28 cellular contexts compared by ENCODE assay signal in the genomic region with DNA sequence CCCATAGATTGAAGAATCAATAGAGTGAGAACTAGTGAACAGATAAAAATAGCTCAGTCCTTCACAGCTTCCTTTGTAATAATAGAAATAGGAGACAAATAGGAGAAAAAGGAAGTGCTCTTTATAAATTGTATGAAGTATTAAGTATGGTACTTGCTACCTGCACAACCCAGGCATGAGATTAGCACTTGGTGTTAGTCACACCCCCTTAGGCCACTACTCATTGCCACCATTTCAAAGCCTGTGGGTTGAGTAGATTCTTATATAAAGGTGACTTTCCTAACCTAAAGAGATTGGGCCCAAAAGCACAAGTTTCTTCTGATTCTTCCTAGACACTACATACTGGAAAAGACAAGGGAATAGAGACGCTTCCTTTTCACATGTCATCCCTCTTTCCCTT. TPM values are rescaled to one million over a fixed set of nuclear protein-coding genes. Genes with fewer than 3 reads are reported as not detected.
A peak's percentile ranks its signal among the peaks of the same experiment; 100 is the strongest.
DNase-seq lines count a peak whose midpoint lies in the region; ATAC-seq and TF ChIP-seq lines count a peak whose summit lies in the region.
"Had no signal": no experiment of that assay in that cellular context is flagged by ENCODE, and none has a peak within 500 bp of the region (broad histone marks: within the 10 kb centered on the region; RNA-seq: fewer than 3 reads in every experiment).

No MANE protein-coding gene starts in this region.

- WGBS in SK-N-SH (ENCODE audit: low lambda C conversion rate) = 100% methylated on average over 1 of the region's 1 CpG

- peaks cover 3% of the 10 kb centered on the region for H3K36me3 Mint-ChIP-seq in dendritic cell treated with granulocyte-macrophage colony-stimulating factor and Interleukin-4, amounts not matched to agents 40 ng/mL and 50 ng/mL, for 4 days (ENCODE audit: low read depth)

- peaks cover 25% of the 10 kb centered on the region for H3F3A ChIP-seq in SK-N-SH (replicated peaks; ENCODE audit: insufficient read depth)

- TF ChIP-seq RAD21 in SK-N-SH (IDR thresholded peaks at IDR 0.05; ENCODE audit: low read length) = no peak

- H3K36me3 ChIP-seq in SK-N-SH (replicated peaks in 1 of 2; ENCODE audit: control insufficient read depth in 1 of 2, insufficient read depth in 2 of 2, low read length in 1 of 2) = peaks cover 6 to 25% of the 10 kb centered on the region in 2 experiments
- peaks cover 4% of the 10 kb centered on the region for H3K36me3 ChIP-seq in lower lobe of right lung
- H3K36me3 ChIP-seq in thoracic aorta = no peaks in the 10 kb centered on the region

- H3K9me2 ChIP-seq in SK-N-SH = no peaks in the 10 kb centered on the region

- H3K79me2 ChIP-seq in SK-N-SH (ENCODE audit: insufficient read depth) = peaks cover 39% of the 10 kb centered on the region

- H3K4me3 ChIP-seq in SK-N-SH (ENCODE audit: low read depth in 2 of 2, low read length in 1 of 2) (no peak overlapping the region), lower lobe of right lung (no peak overlapping the region), thoracic aorta (no peak overlapping the region)

- H3K4me2 ChIP-seq in SK-N-SH = no peak overlapping the region

- H3K4me3 Mint-ChIP-seq in dendritic cell treated with granulocyte-macrophage colony-stimulating factor and Interleukin-4, amounts not matched to agents 40 ng/mL and 50 ng/mL, for 4 days = no peak overlapping the region
- H3K4me3 Mint-ChIP-seq: activated naive CD8-positive, alpha-beta T cell; CD4-positive, alpha-beta T cell; HFFc6; naive B cell; T-helper 17 cell had no signal

- ATAC-seq in SK-N-SH treated with all-trans-retinoic acid at 6 μM for 48 hours (no peak), lower lobe of right lung (no peak), thoracic aorta (ENCODE audit: insufficient number of reproducible peaks, low FRiP score, low read depth) (no peak), GM19395 (IDR thresholded peaks at IDR 0.05; ENCODE audit: unreplicated experiment) (no peak)
- ATAC-seq: HepG2, T-helper 17 cell had no signal

- H3K27ac Mint-ChIP-seq in dendritic cell treated with granulocyte-macrophage colony-stimulating factor and Interleukin-4, amounts not matched to agents 40 ng/mL and 50 ng/mL, for 4 days = peak overlapping the region; percentile 59
- H3K27ac Mint-ChIP-seq: activated naive CD8-positive, alpha-beta T cell; CD4-positive, alpha-beta T cell; T-helper 17 cell had no signal

- DNase-seq in SK-N-SH = no peak
- no peak for DNase-seq in lower lobe of right lung
- no peak for DNase-seq in thoracic aorta (ENCODE audit: low spot score)
- DNase-seq in stimulated activated CD4-positive, alpha-beta T cell treated with anti-CD3 and anti-CD28 coated beads, Interleukin-15, amount 100 ng/mL, for 24 hours = no peak
- no peak for DNase-seq in NCI-H1436 treated with DMSO at 0.1 percent for 48 hours (lab: John Stamatoyannopoulos, UW)
- DNase-seq: activated T-cell treated with anti-CD3 and anti-CD28 coated beads for 4 hours; anterior cingulate cortex; caudate nucleus; CD4-positive, alpha-beta T cell; GOT3; HFFc6; mesendoderm; MV-4-11; naive B cell; NCI-H146; NCI-H2107; NCI-H82; nucleus accumbens; RPMI8226; small intestine; stimulated activated CD4-positive, alpha-beta T cell treated with anti-CD3 and anti-CD28 coated beads, Interleukin-2, amount 100 ng/mL, for 24 hours; T-helper 17 cell had no signal

- TF ChIP-seq EP300 in SK-N-SH (IDR thresholded peaks at IDR 0.05; ENCODE audit: borderline replicate concordance in 1 of 2, low read depth in 1 of 2, low read length in 1 of 2) = no peak

- no peak overlapping the region for H3K9ac ChIP-seq in SK-N-SH

- peaks cover 17 to 49% of the 10 kb centered on the region in 2 experiments for H3K4me1 ChIP-seq in SK-N-SH (ENCODE audit: control insufficient read depth in 1 of 2, insufficient read depth in 2 of 2, low read depth in 1 of 2, low read length in 1 of 2)
- peaks cover 45% of the 10 kb centered on the region for H3K4me1 ChIP-seq in lower lobe of right lung
- H3K4me1 ChIP-seq in thoracic aorta (ENCODE audit: control insufficient read depth in 1 of 2, low read depth in 2 of 2) = peaks cover 27 to 41% of the 10 kb centered on the region in 2 donors

- intact Hi-C loops in dendritic cell treated with granulocyte-macrophage colony-stimulating factor and Interleukin-4, amounts not matched to agents 40 ng/mL and 50 ng/mL, for 4 days (cut with micrococcal nuclease) = no loop called here
- intact Hi-C loops in lower lobe of right lung (cut with DNase I) = no loop called here

- no peaks in the 10 kb centered on the region for H3K9me3 ChIP-seq in SK-N-SH
- no peaks in the 10 kb centered on the region for H3K9me3 ChIP-seq in lower lobe of right lung
- H3K9me3 ChIP-seq in thoracic aorta = no peaks in the 10 kb centered on the region

- no peaks in the 10 kb centered on the region for H4K20me1 ChIP-seq in SK-N-SH (ENCODE audit: insufficient read depth)

- H3K27ac ChIP-seq in SK-N-SH (ENCODE audit: low read depth in 2 of 2, low read length in 1 of 2) (peak overlapping the region; percentile 10 to 99; a peak in 3 of 4 replicates), lower lobe of right lung (peak overlapping the region; percentile 74), thoracic aorta (peak overlapping the region; percentile 64 to 78)
- H3K27ac ChIP-seq: 22Rv1 had no signal

- peaks cover 46% of the 10 kb centered on the region for H3K4me1 Mint-ChIP-seq in dendritic cell treated with granulocyte-macrophage colony-stimulating factor and Interleukin-4, amounts not matched to agents 40 ng/mL and 50 ng/mL, for 4 days (ENCODE audit: low read depth)
- H3K4me1 Mint-ChIP-seq: T-helper 17 cell had no signal

- no peaks in the 10 kb centered on the region for H3K9me3 Mint-ChIP-seq in dendritic cell treated with granulocyte-macrophage colony-stimulating factor and Interleukin-4, amounts not matched to agents 40 ng/mL and 50 ng/mL, for 4 days
- H3K9me3 Mint-ChIP-seq: CD4-positive, alpha-beta T cell; HFFc6; naive B cell had no signal

- H2AFZ ChIP-seq in SK-N-SH (ENCODE audit: low read depth) = no peak overlapping the region

- H3K27me3 ChIP-seq in SK-N-SH (ENCODE audit: insufficient read depth) (no peaks in the 10 kb centered on the region), lower lobe of right lung (ENCODE audit: low read depth) (no peaks in the 10 kb centered on the region), thoracic aorta (replicated peaks; ENCODE audit: insufficient read depth) (no peaks in the 10 kb centered on the region)

- H3K27me3 Mint-ChIP-seq in dendritic cell treated with granulocyte-macrophage colony-stimulating factor and Interleukin-4, amounts not matched to agents 40 ng/mL and 50 ng/mL, for 4 days = no peaks in the 10 kb centered on the region
- H3K27me3 Mint-ChIP-seq: activated naive CD8-positive, alpha-beta T cell; CD4-positive, alpha-beta T cell; naive B cell; T-helper 17 cell had no signal

- CTCF ChIA-PET in SK-N-SH (lab: Yijun Ruan, JAX) = no interaction called here

- POLR2A ChIA-PET in SK-N-SH (lab: Yijun Ruan, JAX) = no interaction called here

- TF ChIP-seq CTCF in SK-N-SH (IDR thresholded peaks at IDR 0.05) (no peak), lower lobe of right lung (IDR thresholded peaks at IDR 0.05) (no peak), thoracic aorta (IDR thresholded peaks at IDR 0.05) (no peak)

TF ChIP-seq in SK-N-SH, 30 proteins besides CTCF, POLR2A, EP300 and RAD21 (continues in another document):
- TF ChIP-seq EZH2phosphoT487 (IDR thresholded peaks at IDR 0.05; ENCODE audit: borderline replicate concordance, low read depth) (no peak), TEAD4 (IDR thresholded peaks at IDR 0.05; ENCODE audit: borderline replicate concordance, insufficient read depth) (no peak), MXI1 (IDR thresholded peaks at IDR 0.05; ENCODE audit: low read depth, low read length) (no peak)
- TF ChIP-seq, protein P1, sequence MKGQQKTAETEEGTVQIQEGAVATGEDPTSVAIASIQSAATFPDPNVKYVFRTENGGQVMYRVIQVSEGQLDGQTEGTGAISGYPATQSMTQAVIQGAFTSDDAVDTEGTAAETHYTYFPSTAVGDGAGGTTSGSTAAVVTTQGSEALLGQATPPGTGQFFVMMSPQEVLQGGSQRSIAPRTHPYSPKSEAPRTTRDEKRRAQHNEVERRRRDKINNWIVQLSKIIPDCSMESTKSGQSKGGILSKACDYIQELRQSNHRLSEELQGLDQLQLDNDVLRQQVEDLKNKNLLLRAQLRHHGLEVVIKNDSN (IDR thresholded peaks at IDR 0.05; ENCODE audit: borderline replicate concordance, low read depth) = no peak

TF ChIP-seq in SK-N-SH treated with all-trans-retinoic acid at 6 μM for 48 hours, 23 proteins besides CTCF, POLR2A, EP300 and RAD21 (continues in another document):
- TF ChIP-seq, protein P2, sequence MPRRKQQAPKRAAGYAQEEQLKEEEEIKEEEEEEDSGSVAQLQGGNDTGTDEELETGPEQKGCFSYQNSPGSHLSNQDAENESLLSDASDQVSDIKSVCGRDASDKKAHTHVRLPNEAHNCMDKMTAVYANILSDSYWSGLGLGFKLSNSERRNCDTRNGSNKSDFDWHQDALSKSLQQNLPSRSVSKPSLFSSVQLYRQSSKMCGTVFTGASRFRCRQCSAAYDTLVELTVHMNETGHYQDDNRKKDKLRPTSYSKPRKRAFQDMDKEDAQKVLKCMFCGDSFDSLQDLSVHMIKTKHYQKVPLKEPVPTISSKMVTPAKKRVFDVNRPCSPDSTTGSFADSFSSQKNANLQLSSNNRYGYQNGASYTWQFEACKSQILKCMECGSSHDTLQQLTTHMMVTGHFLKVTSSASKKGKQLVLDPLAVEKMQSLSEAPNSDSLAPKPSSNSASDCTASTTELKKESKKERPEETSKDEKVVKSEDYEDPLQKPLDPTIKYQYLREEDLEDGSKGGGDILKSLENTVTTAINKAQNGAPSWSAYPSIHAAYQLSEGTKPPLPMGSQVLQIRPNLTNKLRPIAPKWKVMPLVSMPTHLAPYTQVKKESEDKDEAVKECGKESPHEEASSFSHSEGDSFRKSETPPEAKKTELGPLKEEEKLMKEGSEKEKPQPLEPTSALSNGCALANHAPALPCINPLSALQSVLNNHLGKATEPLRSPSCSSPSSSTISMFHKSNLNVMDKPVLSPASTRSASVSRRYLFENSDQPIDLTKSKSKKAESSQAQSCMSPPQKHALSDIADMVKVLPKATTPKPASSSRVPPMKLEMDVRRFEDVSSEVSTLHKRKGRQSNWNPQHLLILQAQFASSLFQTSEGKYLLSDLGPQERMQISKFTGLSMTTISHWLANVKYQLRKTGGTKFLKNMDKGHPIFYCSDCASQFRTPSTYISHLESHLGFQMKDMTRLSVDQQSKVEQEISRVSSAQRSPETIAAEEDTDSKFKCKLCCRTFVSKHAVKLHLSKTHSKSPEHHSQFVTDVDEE (CRISPR knock-in tag; IDR thresholded peaks at IDR 0.05) = no peak

RNA-seq across cellular contexts. Expression of a gene that starts 37.7 kb away (rescaled TPM):
- 9.3 and 12.0 TPM in 2 replicates for polyA plus RNA-seq in SK-N-SH (2012; rRNA removed)
- 5.1 and 9.7 TPM in 2 replicates for polyA plus RNA-seq in SK-N-SH (2012; cell fraction: cytosol; rRNA removed)
- polyA plus RNA-seq in SK-N-SH (2012; cell fraction: nucleus; rRNA removed) = 22.5 and 26.1 TPM in 2 replicates
- total RNA-seq in lower lobe of right lung = 16.0 TPM
- 10 to 100 TPM; 14.5 to 47.6 TPM for total RNA-seq in thoracic aorta
